Comparison of ENCODE assay signal across 10 cellular contexts in genomic region chr3:129608936-129609590, GRCh38. TPM values are rescaled to one million over a fixed set of nuclear protein-coding genes. Genes with fewer than 3 reads are reported as not detected.
A peak's percentile ranks its signal among the peaks of the same experiment; 100 is the strongest.
DNase-seq lines count a peak whose midpoint lies in the region; ATAC-seq, FAIRE-seq and TF ChIP-seq lines count a peak whose summit lies in the region.
"Had no signal": no experiment of that assay in that cellular context is flagged by ENCODE, and none has a peak within 500 bp of the region (broad histone marks: within the 10 kb centered on the region; RNA-seq: fewer than 3 reads in every experiment).

No MANE protein-coding gene starts in this region.

- peaks cover 17% of the 10 kb centered on the region for H3K79me2 ChIP-seq in GM23248 (ENCODE audit: insufficient read depth)

- TF ChIP-seq CTCF in liver (IDR thresholded peaks at IDR 0.05; ENCODE audit: low read depth, low read length, missing input control) (no peak), spleen (IDR thresholded peaks at IDR 0.05 in 8 of 11, conservative IDR thresholded peaks at IDR 0.05 in 3 of 11) (no peak)

- POLR2A ChIA-PET in CD4-positive, alpha-beta memory T cell (lab: Charles Lee; ENCODE audit: partially characterized antibody): interaction anchor here (7.3 to 7.7 kb wide), 2 partner anchors 14 to 32 kb away, joined by 83 to 154 read pairs; no protein-coding TSS in a partner anchor

- H3K9ac ChIP-seq in liver (ENCODE audit: low read depth in 1 of 2, low read length in 2 of 2) (no peak overlapping the region), GM23248 (no peak overlapping the region)

- FAIRE-seq in H54 (lab: Jason Lieb, UNC): no peak

- WGBS in liver: 86% methylated on average over 4 of the region's 4 CpGs
- WGBS in spleen, 5 donors: 62 to 86% (median 84%) methylated on average over 4 of the region's 4 CpGs
- 79 to 82% methylated on average over 4 of the region's 4 CpGs for WGBS in GM23248 (ENCODE audit: low coverage in 1 of 2, low lambda C conversion rate in 2 of 2, missing lambda C conversion rate in 2 of 2), 2 experiments

- peaks cover 21% of the 10 kb centered on the region for H3K4me1 ChIP-seq in CD4-positive, alpha-beta memory T cell (ENCODE audit: insufficient read depth, low read length)
- H3K4me1 ChIP-seq in liver (ENCODE audit: control insufficient read depth in 4 of 4, insufficient read depth in 4 of 4, low read length in 3 of 4) (peaks cover 3 to 22% (median 11%) of the 10 kb centered on the region in 4 donors), spleen (peaks cover 18 to 83% (median 65%) of the 10 kb centered on the region in 6 donors), GM23248 (ENCODE audit: insufficient read depth) (peaks cover 33% of the 10 kb centered on the region)

- no peaks in the 10 kb centered on the region for H4K20me1 ChIP-seq in GM23248 (ENCODE audit: insufficient read depth)

- H3K4me2 ChIP-seq in GM23248 (ENCODE audit: unreplicated experiment): no peak overlapping the region

- ATAC-seq in T-helper 17 cell: no peak

- no peaks in the 10 kb centered on the region for H3K36me3 ChIP-seq in CD4-positive, alpha-beta memory T cell (ENCODE audit: insufficient read depth, low read length)
- H3K36me3 ChIP-seq in liver (ENCODE audit: control insufficient read depth in 4 of 4, insufficient read depth in 3 of 4, low read depth in 1 of 4, low read length in 3 of 4): no peaks in the 10 kb centered on the region
- H3K36me3 ChIP-seq in spleen: no peaks in the 10 kb centered on the region
- no peaks in the 10 kb centered on the region for H3K36me3 ChIP-seq in GM23248 (ENCODE audit: low read depth)

- peak in 1 of 5 donors; percentile 3 for DNase-seq in CD4-positive, alpha-beta memory T cell
- DNase-seq in T-helper 17 cell: no peak
- no peak for DNase-seq in spleen
- DNase-seq in H54 (ENCODE audit: insufficient read length, low spot score): no peak
- DNase-seq in NCI-H82 (lab: John Stamatoyannopoulos, UW): no peak
- DNase-seq in GM23248: no peak
- DNase-seq: NCI-H748 treated with DMSO at 0.1 percent for 48 hours; stimulated activated CD4-positive, alpha-beta T cell treated with anti-CD3 and anti-CD28 coated beads, Interleukin-2, amount 100 ng/mL, for 24 hours had no signal

- H3F3A ChIP-seq in GM23248 (ENCODE audit: insufficient read depth): peaks cover 19% of the 10 kb centered on the region

- no peaks in the 10 kb centered on the region for H3K9me2 ChIP-seq in GM23248 (ENCODE audit: insufficient read depth)

- peak overlapping the region in 6 of 8 donors; percentile 21 to 80 (median 48) for H3K4me3 Mint-ChIP-seq in CD4-positive, alpha-beta memory T cell
- peak overlapping the region; percentile 77 for H3K4me3 Mint-ChIP-seq in T-helper 17 cell

- no peaks in the 10 kb centered on the region for H3K9me3 ChIP-seq in CD4-positive, alpha-beta memory T cell (ENCODE audit: control insufficient read depth in 1 of 2, low read length in 2 of 2)
- H3K9me3 ChIP-seq in T-helper 17 cell (ENCODE audit: control insufficient read depth, low read length, poor library complexity, severe bottlenecking): no peaks in the 10 kb centered on the region
- H3K9me3 ChIP-seq in liver (ENCODE audit: control insufficient read depth in 4 of 4, low read length in 3 of 4): no peaks in the 10 kb centered on the region
- no peaks in the 10 kb centered on the region for H3K9me3 ChIP-seq in spleen
- H3K9me3 ChIP-seq in GM23248 (ENCODE audit: low read depth): no peaks in the 10 kb centered on the region

- H2AFZ ChIP-seq in GM23248: no peak overlapping the region; the same call in 1 of the 2 replicates

- no peaks in the 10 kb centered on the region for H3K9me3 Mint-ChIP-seq in CD4-positive, alpha-beta memory T cell

- H3K27me3 Mint-ChIP-seq in CD4-positive, alpha-beta memory T cell: peaks cover 2% of the 10 kb centered on the region in 2 donors
- H3K27me3 Mint-ChIP-seq in T-helper 17 cell: no peaks in the 10 kb centered on the region

- H3K27ac ChIP-seq in CD4-positive, alpha-beta memory T cell (ENCODE audit: low read depth, low read length): no peak overlapping the region
- peak overlapping the region; percentile 57 to 79 for H3K27ac ChIP-seq in liver (ENCODE audit: low read depth in 1 of 2, low read length in 2 of 2)
- peak overlapping the region in 6 of 8 donors; percentile 22 to 93 (median 88) for H3K27ac ChIP-seq in spleen
- no peak overlapping the region for H3K27ac ChIP-seq in GM23248
- H3K27ac ChIP-seq: VCaP had no signal

- intact Hi-C loops in CD4-positive, alpha-beta memory T cell (cut with micrococcal nuclease): loop anchor here (1.0 to 10.0 kb wide), 2 partner anchors 54 to 119 kb away; no protein-coding TSS in a partner anchor
- intact Hi-C loops in spleen (cut with DNase I; ENCODE audit: low total_unique reads): no loop called here

- peaks cover 0 to 3% of the 10 kb centered on the region in 2 donors for H3K36me3 Mint-ChIP-seq in CD4-positive, alpha-beta memory T cell
- peaks cover 5% of the 10 kb centered on the region for H3K36me3 Mint-ChIP-seq in T-helper 17 cell (ENCODE audit: low read depth)

- peak overlapping the region; percentile 2 to 88 (median 75) for H3K27ac Mint-ChIP-seq in CD4-positive, alpha-beta memory T cell
- H3K27ac Mint-ChIP-seq in T-helper 17 cell: peak overlapping the region; percentile 60

- in situ Hi-C loops in GM23248 (cut with MboI): loop anchor here (10.0 kb wide), 1 partner anchor 114 kb away; no protein-coding TSS in a partner anchor

- H3K4me1 Mint-ChIP-seq in CD4-positive, alpha-beta memory T cell: peaks cover 16 to 39% (median 24%) of the 10 kb centered on the region in 4 donors
- H3K4me1 Mint-ChIP-seq in T-helper 17 cell: peaks cover 25% of the 10 kb centered on the region

- TF ChIP-seq POLR2A in spleen (IDR thresholded peaks at IDR 0.05) (no peak), H54 (IDR thresholded peaks at IDR 0.05; ENCODE audit: low read depth, low read length) (no peak)

- TF ChIP-seq RAD21 in liver (IDR thresholded peaks at IDR 0.05): no peak

- H3K4me3 ChIP-seq in CD4-positive, alpha-beta memory T cell (ENCODE audit: low read length in 2 of 2): no peak overlapping the region
- H3K4me3 ChIP-seq in liver (ENCODE audit: low read depth in 1 of 3, low read length in 3 of 3) (no peak overlapping the region), spleen (no peak overlapping the region), GM23248 (no peak overlapping the region)

- H3K27me3 ChIP-seq in CD4-positive, alpha-beta memory T cell (ENCODE audit: insufficient read depth, low read length): no peaks in the 10 kb centered on the region
- H3K27me3 ChIP-seq in liver (ENCODE audit: control insufficient read depth in 4 of 4, insufficient read depth in 4 of 4, low read length in 3 of 4): no peaks in the 10 kb centered on the region
- H3K27me3 ChIP-seq in spleen (replicated peaks in 1 of 7): peaks cover 0 to 53% (median 10%) of the 10 kb centered on the region in 7 donors
- H3K27me3 ChIP-seq in GM23248 (replicated peaks; ENCODE audit: insufficient read depth): no peaks in the 10 kb centered on the region

- CTCF ChIA-PET in CD4-positive, alpha-beta memory T cell (lab: Charles Lee; ENCODE audit: partially characterized antibody): interaction anchor here (0.8 to 2.8 kb wide), 3 partner anchors 16 to 119 kb away, joined by 3 to 19 read pairs (median 4); no protein-coding TSS in a partner anchor

TF ChIP-seq in liver, 16 proteins besides CTCF, POLR2A, EP300 and RAD21:
- TF ChIP-seq FOXA1 (IDR thresholded peaks at IDR 0.05) (no peak), GABPA (IDR thresholded peaks at IDR 0.05 in 1 of 2, conservative IDR thresholded peaks at IDR 0.05 in 1 of 2) (no peak), YY1 (IDR thresholded peaks at IDR 0.05) (no peak), MAX (IDR thresholded peaks at IDR 0.05) (no peak), EGR1 (IDR thresholded peaks at IDR 0.05; ENCODE audit: low read depth in 2 of 2) (no peak), TAF1 (conservative IDR thresholded peaks at IDR 0.05) (no peak), SP1 (IDR thresholded peaks at IDR 0.05) (no peak), JUND (IDR thresholded peaks at IDR 0.05) (no peak)
- TF ChIP-seq, protein P1, sequence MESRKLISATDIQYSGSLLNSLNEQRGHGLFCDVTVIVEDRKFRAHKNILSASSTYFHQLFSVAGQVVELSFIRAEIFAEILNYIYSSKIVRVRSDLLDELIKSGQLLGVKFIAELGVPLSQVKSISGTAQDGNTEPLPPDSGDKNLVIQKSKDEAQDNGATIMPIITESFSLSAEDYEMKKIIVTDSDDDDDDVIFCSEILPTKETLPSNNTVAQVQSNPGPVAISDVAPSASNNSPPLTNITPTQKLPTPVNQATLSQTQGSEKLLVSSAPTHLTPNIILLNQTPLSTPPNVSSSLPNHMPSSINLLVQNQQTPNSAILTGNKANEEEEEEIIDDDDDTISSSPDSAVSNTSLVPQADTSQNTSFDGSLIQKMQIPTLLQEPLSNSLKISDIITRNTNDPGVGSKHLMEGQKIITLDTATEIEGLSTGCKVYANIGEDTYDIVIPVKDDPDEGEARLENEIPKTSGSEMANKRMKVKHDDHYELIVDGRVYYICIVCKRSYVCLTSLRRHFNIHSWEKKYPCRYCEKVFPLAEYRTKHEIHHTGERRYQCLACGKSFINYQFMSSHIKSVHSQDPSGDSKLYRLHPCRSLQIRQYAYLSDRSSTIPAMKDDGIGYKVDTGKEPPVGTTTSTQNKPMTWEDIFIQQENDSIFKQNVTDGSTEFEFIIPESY (IDR thresholded peaks at IDR 0.05): no peak

RNA-seq across cellular contexts. Expression of gene PLXND1, which starts 2.6 kb away (rescaled TPM):
- 10 to 100 TPM; 71.4 to 72.5 TPM for total RNA-seq in CD4-positive, alpha-beta memory T cell
- polyA plus RNA-seq in CD4-positive, alpha-beta memory T cell: 1 to 10 TPM in 1 of 2 donors, under 1 TPM in 1; 0.03 to 8.9 TPM
- total RNA-seq in T-helper 17 cell (100 to 1,000 TPM in 1 of 2 donors, 10 to 100 TPM in 1; 78.8 to 152 TPM), liver (10 to 100 TPM; 39.4 to 50.2 TPM), spleen (100 to 1,000 TPM; 121 to 238 (median 170) TPM)
- polyA plus RNA-seq in liver (10 to 100 TPM; 10.4 to 26.2 TPM), spleen (10 to 100 TPM; 44.4 to 97.9 (median 79.2) TPM), GM23248 (2016; fragmentation: Nextera tagmentation; extraction: Ambion mirVana) (35.7 and 37.4 TPM in 2 replicates)
- 67.2 and 83.0 TPM in 2 replicates for total RNA-seq in GM23248 (2014; rRNA removed; shearing (Covaris generic))

Comparison
In these comparisons a context has a peak if more than half of its experiments do, and no peak if none do; other contexts are left out.
1. H3K27ac ChIP-seq: peak in liver (2 of 2) and spleen (6 of 8); none in CD4-positive, alpha-beta memory T cell (single experiment) and GM23248 (single experiment).